Comparison of ENCODE assay signal across 1 cellular context in genomic region chr1:246004281-246004680, GRCh38.
TF ChIP-seq lines count a peak whose summit lies in the region.

No MANE protein-coding gene starts in this region.

TF ChIP-seq in IMR-90, 13 proteins besides CTCF, POLR2A, EP300 and RAD21:
- TF ChIP-seq BHLHE40 (IDR thresholded peaks at IDR 0.05; ENCODE audit: low read depth, low read length) = no peak
- no peak for TF ChIP-seq CHD1 (IDR thresholded peaks at IDR 0.05; ENCODE audit: low read depth, low read length)
- TF ChIP-seq MAZ (IDR thresholded peaks at IDR 0.05; ENCODE audit: borderline replicate concordance, low read depth, low read length) = no peak
- no peak for TF ChIP-seq USF2 (IDR thresholded peaks at IDR 0.05; ENCODE audit: low read depth, low read length)
- no peak for TF ChIP-seq NFE2L2 (IDR thresholded peaks at IDR 0.05; ENCODE audit: low read depth, low read length)
- TF ChIP-seq ELK1 (IDR thresholded peaks at IDR 0.05; ENCODE audit: borderline replicate concordance, low read depth, low read length) = no peak
- no peak for TF ChIP-seq RCOR1 (IDR thresholded peaks at IDR 0.05; ENCODE audit: insufficient replicate concordance, low read length)
- no peak for TF ChIP-seq CEBPB (IDR thresholded peaks at IDR 0.05; ENCODE audit: low read depth, low read length)
- no peak for TF ChIP-seq SMC3 (IDR thresholded peaks at IDR 0.05; ENCODE audit: low read depth, low read length)
- TF ChIP-seq MAFK (IDR thresholded peaks at IDR 0.05; ENCODE audit: low read depth, low read length) = no peak
- no peak for TF ChIP-seq FOS (IDR thresholded peaks at IDR 0.05; ENCODE audit: low read depth, low read length)
- no peak for TF ChIP-seq RFX5 (IDR thresholded peaks at IDR 0.05; ENCODE audit: low read depth, low read length)
- TF ChIP-seq MXI1 (IDR thresholded peaks at IDR 0.05; ENCODE audit: borderline replicate concordance, low read depth, low read length) = no peak
